12 cellular contexts compared by ENCODE assay signal in the genomic region with DNA sequence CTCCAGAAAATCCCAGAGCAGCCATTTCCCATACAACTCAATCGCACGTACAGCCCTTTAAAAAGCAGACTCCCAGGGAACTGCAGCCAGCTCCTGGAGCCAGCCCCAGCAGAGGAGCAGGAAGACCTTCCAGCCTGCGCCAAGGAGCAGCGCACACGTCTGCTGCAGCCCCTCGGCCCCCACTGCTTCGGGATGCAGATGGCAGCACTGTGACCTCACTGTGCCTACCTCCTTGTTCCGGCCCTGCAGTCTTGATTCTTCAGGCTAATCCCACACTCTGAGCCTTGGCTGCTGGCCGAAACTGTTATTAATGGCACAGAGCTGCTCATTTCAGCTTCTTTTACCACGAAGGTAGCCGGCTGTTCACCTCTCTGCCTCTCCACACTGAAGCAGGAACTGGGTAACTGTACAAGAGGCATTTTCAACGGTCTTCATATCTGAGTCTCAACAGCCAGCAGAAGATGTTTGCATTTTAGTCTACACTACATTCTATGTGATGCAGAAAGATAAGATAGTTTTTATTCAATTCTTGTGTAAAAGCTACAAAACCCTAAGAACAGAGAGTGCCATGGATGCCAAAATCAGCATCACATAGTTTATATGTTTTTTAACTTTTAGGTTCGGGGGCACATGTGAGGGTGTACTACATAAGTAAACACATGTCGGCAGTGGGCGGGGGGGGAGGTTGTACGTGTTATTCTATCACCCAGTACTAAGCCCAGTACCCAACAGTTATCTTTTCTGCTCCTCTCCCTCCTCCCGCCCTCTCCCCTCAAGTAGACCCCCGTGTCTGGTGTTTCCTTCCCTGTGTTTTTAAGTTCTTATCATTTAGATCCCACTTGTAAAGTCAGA.
DNase-seq lines count a peak whose midpoint lies in the region; ATAC-seq and TF ChIP-seq lines count a peak whose summit lies in the region.
"Had no signal": no experiment of that assay in that cellular context is flagged by ENCODE, and none has a peak within 500 bp of the region (broad histone marks: within the 10 kb centered on the region; RNA-seq: fewer than 3 reads in every experiment).

No MANE protein-coding gene starts in this region.

- no peak for DNase-seq in CD8-positive, alpha-beta T cell
- peak; percentile 65 for DNase-seq in amniotic epithelial cell (ENCODE audit: low read depth)
- DNase-seq in naive thymus-derived CD8-positive, alpha-beta T cell: no peak
- no peak for DNase-seq in stimulated activated CD4-positive, alpha-beta T cell treated with anti-CD3 and anti-CD28 coated beads, Interleukin-4, amount 100 ng/mL, for 1 hour
- DNase-seq in smooth muscle cell (lab: John Stamatoyannopoulos, UW; ENCODE audit: unreplicated experiment): no peak
- DNase-seq: activated CD4-positive, alpha-beta T cell treated with anti-CD3 and anti-CD28 coated beads for 48 hours; EL; NCI-H69 had no signal

- H3K4me3 Mint-ChIP-seq in CD8-positive, alpha-beta T cell: peak overlapping the region; percentile 74
- peak overlapping the region; percentile 64 to 91 (median 82) for H3K4me3 Mint-ChIP-seq in naive thymus-derived CD8-positive, alpha-beta T cell

- no peak for ATAC-seq in CD8-positive, alpha-beta T cell
- ATAC-seq in naive thymus-derived CD8-positive, alpha-beta T cell: no peak
- ATAC-seq in HG02870 (IDR thresholded peaks at IDR 0.05; ENCODE audit: unreplicated experiment): no peak
- no peak for ATAC-seq in HG03432 (IDR thresholded peaks at IDR 0.05; ENCODE audit: unreplicated experiment)
- ATAC-seq: left lobe of liver had no signal

- 78% methylated on average over 18 of the region's 18 CpGs for WGBS in smooth muscle cell (ENCODE audit: low lambda C conversion rate)

- H3K4me2 ChIP-seq in smooth muscle cell: no peak overlapping the region

- H2AFZ ChIP-seq in smooth muscle cell (ENCODE audit: low read depth): no peak overlapping the region

- H3K4me1 ChIP-seq in CD8-positive, alpha-beta T cell (ENCODE audit: insufficient read depth, low read length): peaks cover 90% of the 10 kb centered on the region
- peaks cover 25% of the 10 kb centered on the region for H3K4me1 ChIP-seq in smooth muscle cell (ENCODE audit: low read depth)

- H3K4me3 ChIP-seq in CD8-positive, alpha-beta T cell (ENCODE audit: low read depth, low read length): no peak overlapping the region
- no peak overlapping the region for H3K4me3 ChIP-seq in smooth muscle cell

- peaks cover 18% of the 10 kb centered on the region for H3F3A ChIP-seq in smooth muscle cell (ENCODE audit: low read depth)

- H3K27me3 Mint-ChIP-seq in CD8-positive, alpha-beta T cell (ENCODE audit: low read depth): no peaks in the 10 kb centered on the region
- H3K27me3 Mint-ChIP-seq in naive thymus-derived CD8-positive, alpha-beta T cell: no peaks in the 10 kb centered on the region

- H3K27ac Mint-ChIP-seq in CD8-positive, alpha-beta T cell: peak overlapping the region; percentile 69
- peak overlapping the region; percentile 77 to 97 (median 92) for H3K27ac Mint-ChIP-seq in naive thymus-derived CD8-positive, alpha-beta T cell

- H4K20me1 ChIP-seq in smooth muscle cell (ENCODE audit: low read depth): peaks cover 100% of the 10 kb centered on the region

- H3K4me1 Mint-ChIP-seq in CD8-positive, alpha-beta T cell (ENCODE audit: low read depth): peaks cover 93% of the 10 kb centered on the region
- H3K4me1 Mint-ChIP-seq in naive thymus-derived CD8-positive, alpha-beta T cell: peaks cover 56 to 97% (median 92%) of the 10 kb centered on the region in 4 donors

- H3K27me3 ChIP-seq in CD8-positive, alpha-beta T cell (ENCODE audit: insufficient read depth, low read length): no peaks in the 10 kb centered on the region
- no peaks in the 10 kb centered on the region for H3K27me3 ChIP-seq in smooth muscle cell (ENCODE audit: low read depth)

- no peaks in the 10 kb centered on the region for H3K9me3 ChIP-seq in CD8-positive, alpha-beta T cell (ENCODE audit: low read length)
- H3K9me3 ChIP-seq in KOPT-K1 (ENCODE audit: insufficient read depth, low read length, poor library complexity, severe bottlenecking) (no peaks in the 10 kb centered on the region), smooth muscle cell (replicated peaks; ENCODE audit: low read depth) (no peaks in the 10 kb centered on the region)

- CTCF ChIA-PET in CD8-positive, alpha-beta T cell (lab: Charles Lee): interaction anchor here (0.8 to 1.4 kb wide), 4 partner anchors 9 to 130 kb away, joined by 3 read pairs; no protein-coding TSS in a partner anchor

- no peaks in the 10 kb centered on the region for H3K36me3 ChIP-seq in CD8-positive, alpha-beta T cell (ENCODE audit: insufficient read depth, low read length)
- H3K36me3 ChIP-seq in KOPT-K1 (ENCODE audit: insufficient read depth, low read length) (peaks cover 21% of the 10 kb centered on the region; the same call in 1 of the 2 replicates), smooth muscle cell (ENCODE audit: low read depth) (no peaks in the 10 kb centered on the region)

- peaks cover 24% of the 10 kb centered on the region for H3K36me3 Mint-ChIP-seq in CD8-positive, alpha-beta T cell
- peaks cover 0 to 14% (median 0%) of the 10 kb centered on the region in 3 donors for H3K36me3 Mint-ChIP-seq in naive thymus-derived CD8-positive, alpha-beta T cell

- H3K27ac ChIP-seq in CD8-positive, alpha-beta T cell (ENCODE audit: low read depth, low read length): no peak overlapping the region
- H3K27ac ChIP-seq in KOPT-K1 (ENCODE audit: low read depth, low read length, poor library complexity, severe bottlenecking): peak overlapping the region; percentile 68
- no peak overlapping the region for H3K27ac ChIP-seq in smooth muscle cell (ENCODE audit: low read depth)

- H3K9ac ChIP-seq in smooth muscle cell (ENCODE audit: low read depth): no peak overlapping the region

- no peak for TF ChIP-seq CTCF in CD8-positive, alpha-beta T cell (IDR thresholded peaks at IDR 0.05)
- no peak for TF ChIP-seq CTCF in smooth muscle cell (IDR thresholded peaks at IDR 0.05; ENCODE audit: borderline replicate concordance, insufficient read depth, poor library complexity, severe bottlenecking)

- POLR2A ChIA-PET in CD8-positive, alpha-beta T cell (lab: Charles Lee): interaction anchor here (1.1 to 2.7 kb wide), 4 partner anchors 43 to 130 kb away, joined by 3 to 8 read pairs (median 3); no protein-coding TSS in a partner anchor
- POLR2A ChIA-PET in naive thymus-derived CD8-positive, alpha-beta T cell (lab: Charles Lee): interaction anchor here (0.7 to 1.4 kb wide), 5 partner anchors 34 to 130 kb away, joined by 3 to 4 read pairs (median 3); no protein-coding TSS in a partner anchor

- intact Hi-C loops in CD8-positive, alpha-beta T cell (cut with DNase I, micrococcal nuclease): loop anchor here (2.0 to 5.0 kb wide), 3 partner anchors 17 to 49 kb away; no protein-coding TSS in a partner anchor

- peaks cover 98% of the 10 kb centered on the region for H3K79me2 ChIP-seq in smooth muscle cell (ENCODE audit: low read depth)

- H3K9me3 Mint-ChIP-seq in CD8-positive, alpha-beta T cell: no peaks in the 10 kb centered on the region
- H3K9me3 Mint-ChIP-seq in naive thymus-derived CD8-positive, alpha-beta T cell: no peaks in the 10 kb centered on the region
